8 cellular contexts compared by ENCODE assay signal in genomic region chr5:179803651-179804598, GRCh38. TPM values are rescaled to one million over a fixed set of nuclear protein-coding genes. Genes with fewer than 3 reads are reported as not detected.
A peak's percentile ranks its signal among the peaks of the same experiment; 100 is the strongest.
DNase-seq lines count a peak whose midpoint lies in the region; ATAC-seq, FAIRE-seq and TF ChIP-seq lines count a peak whose summit lies in the region.

No MANE protein-coding gene starts in this region.

- peak overlapping the region; percentile 12 to 89; a peak in 3 of 4 replicates for H3K9ac ChIP-seq in K562 (ENCODE audit: insufficient read depth in 1 of 2, low read depth in 2 of 2, low read length in 2 of 2)

- DNase-seq in GM20000 (ENCODE audit: low spot score) (peak; percentile 55), NOMO-1 treated with dmso at 0.1 percent for 144 hours (lab: John Stamatoyannopoulos, UW; ENCODE audit: unreplicated experiment) (peak; percentile 23), K562 (ENCODE audit: extremely low read depth in 1 of 4, low spot score in 3 of 4) (peak; percentile 44 to 64 (median 52)), pancreas (peak in 4 of 6 donors; percentile 10 to 58 (median 20)), AG20443 (ENCODE audit: low spot score) (no peak), coronary artery (ENCODE audit: low spot score) (no peak), NCI-H187 treated with DMSO at 0.1 percent for 48 hours (lab: John Stamatoyannopoulos, UW) (no peak)

- in situ Hi-C loops in K562 (cut with MboI), result no loop called here

- H2AFZ ChIP-seq in K562 (ENCODE audit: low read depth, low read length), result no peak overlapping the region

- FAIRE-seq in K562 (lab: Jason Lieb, UNC) (peak; percentile 87), pancreas (lab: Jason Lieb, UNC) (no peak)

- CTCF ChIA-PET in K562 (lab: Yijun Ruan, JAX; ENCODE audit: low intra/inter-chr PET ratio), result no interaction called here

- BruUV-seq in K562 (replicated peaks; lab: Mats Ljungman, UMichigan), result no TSS peak

- no peak for TF ChIP-seq CTCF in GM20000 (IDR thresholded peaks at IDR 0.05; ENCODE audit: extremely low read depth, missing control alignments)
- no peak for TF ChIP-seq CTCF in K562 (IDR thresholded peaks at IDR 0.05 in 2 of 3, conservative IDR thresholded peaks at IDR 0.05 in 1 of 3; ENCODE audit: insufficient read depth in 2 of 3, low read depth in 1 of 3, low read length in 3 of 3)
- TF ChIP-seq CTCF in pancreas (IDR thresholded peaks at IDR 0.05), result no peak
- no peak for TF ChIP-seq CTCF in coronary artery (IDR thresholded peaks at IDR 0.05)

- no peak for TF ChIP-seq POLR2A in K562 (conservative IDR thresholded peaks at IDR 0.05)

- H3K4me1 ChIP-seq in K562 (replicated peaks in 1 of 2; ENCODE audit: control insufficient read depth in 2 of 2, insufficient read depth in 2 of 2, low read length in 2 of 2) (peaks cover 23 to 75% of the 10 kb centered on the region in 2 experiments), pancreas (peaks cover 0 to 22% (median 0%) of the 10 kb centered on the region in 3 donors)

- peaks cover 54% of the 10 kb centered on the region; the same call in 2 of the 3 replicates for H3K36me3 ChIP-seq in K562 (ENCODE audit: control insufficient read depth, insufficient read depth, low read length)
- H3K36me3 ChIP-seq in pancreas, result peaks cover 0 to 12% (median 3%) of the 10 kb centered on the region in 3 donors

- intact Hi-C loops in K562 (cut with micrococcal nuclease), result loop anchor here (2.0 kb wide), 1 partner anchor 15 kb away; no protein-coding TSS in a partner anchor
- intact Hi-C loops in pancreas (cut with DNase I), result loop anchor here in 2 of 3 donors (5.0 to 10.0 kb wide), 2 partner anchors 98 to 111 kb away; no protein-coding TSS in a partner anchor

- no peaks in the 10 kb centered on the region for H3K27me3 ChIP-seq in K562 (ENCODE audit: control insufficient read depth in 2 of 2, insufficient read depth in 2 of 2, low read length in 2 of 2)
- no peaks in the 10 kb centered on the region for H3K27me3 ChIP-seq in pancreas

- H3K9me1 ChIP-seq in K562 (ENCODE audit: control insufficient read depth, insufficient read depth, low read length), result peaks cover 6% of the 10 kb centered on the region

- H3K4me2 ChIP-seq in K562 (ENCODE audit: insufficient read depth, low read length), result peak overlapping the region; percentile 83

- no peak for TF ChIP-seq EP300 in K562 (IDR thresholded peaks at IDR 0.05; ENCODE audit: low read length)

- peak overlapping the region; percentile 46; the same call in 2 of the 3 replicates for H3K27ac ChIP-seq in K562 (ENCODE audit: extremely low read depth, low read depth, low read length)
- peak overlapping the region in 3 of 4 donors; percentile 82 to 94 (median 93) for H3K27ac ChIP-seq in pancreas
- peak overlapping the region in 1 of 2 donors; percentile 1 for H3K27ac ChIP-seq in coronary artery

- WGBS in K562 (ENCODE audit: insufficient coverage, low coverage, missing lambda C conversion rate), result 59% methylated on average over 16 of the region's 20 CpGs
- WGBS in pancreas, 2 donors, result 63 to 75% methylated on average over 17 to 20 of the region's 20 CpGs

- H3K79me2 ChIP-seq in K562 (ENCODE audit: control insufficient read depth, insufficient read depth, low read length), result peaks cover 46% of the 10 kb centered on the region

- no peak for ATAC-seq in K562
- no peak for ATAC-seq in pancreas
- no peak for ATAC-seq in HG02571 (IDR thresholded peaks at IDR 0.05; ENCODE audit: unreplicated experiment)

- TF ChIP-seq RAD21 in K562 (CRISPR knock-in tag; conservative IDR thresholded peaks at IDR 0.05 in 1 of 2, IDR thresholded peaks at IDR 0.05 in 1 of 2), result no peak

- H3K4me3 ChIP-seq in K562 (0 out of 2 replicates have a peak overlapping the region, but pooled peaks have one; percentile 2), pancreas (no peak overlapping the region), coronary artery (no peak overlapping the region)

- POLR2A ChIA-PET in K562 (lab: Yijun Ruan, JAX), result interaction anchor here (0.5 to 1.6 kb wide), 2 partner anchors 9 to 542 kb away, joined by 4 to 5 read pairs; no protein-coding TSS in a partner anchor

- no peaks in the 10 kb centered on the region for H3K9me3 ChIP-seq in K562 (replicated peaks; ENCODE audit: control insufficient read depth, insufficient read depth, low read depth, low read length)
- H3K9me3 ChIP-seq in pancreas, result no peaks in the 10 kb centered on the region

- H4K20me1 ChIP-seq in K562 (replicated peaks; ENCODE audit: control insufficient read depth, insufficient read depth, low read length), result no peaks in the 10 kb centered on the region

RNA-seq across cellular contexts. Expression of gene MGAT4B, which starts 2.7 kb away (rescaled TPM):
- 133 and 442 TPM in 2 replicates for total RNA-seq in K562 (2011; cell fraction: chromatin; rRNA removed; ENCODE audit: low replicate concordance)
- total RNA-seq in K562 (2011; cell fraction: nucleolus; rRNA removed), result 330 and 396 TPM in 2 replicates
- 200 and 206 TPM in 2 replicates for total RNA-seq in K562 (2011; cell fraction: nucleoplasm; rRNA removed)
- 75.4 and 97.9 TPM in 2 replicates for total RNA-seq in K562 (2014; rRNA removed)
- total RNA-seq in K562 (2014; rRNA removed; fragmentation: Illumina TruSeq; extraction: Trizol), result 53.9 and 64.8 TPM in 2 replicates
- total RNA-seq in K562 (2015; rRNA removed; fragmentation: Illumina TruSeq; extraction: Trizol), result 62.2 and 64.4 TPM in 2 replicates
- total RNA-seq in K562 (2021), result 120 and 133 TPM in 2 replicates
- polyA plus RNA-seq in K562 (2011; rRNA removed), result 77.2 and 79.8 TPM in 2 replicates
- polyA plus RNA-seq in K562 (2011; cell fraction: cytosol; rRNA removed), result 88.2 and 150 TPM in 2 replicates
- 249 and 384 TPM in 2 replicates for polyA plus RNA-seq in K562 (2011; cell fraction: nucleus; rRNA removed)
- 107 and 152 TPM in 2 replicates for polyA plus RNA-seq in K562 (2012)
- polyA plus RNA-seq in K562 (2014; fragmentation: Illumina TruSeq; extraction: Trizol), result 80.2 and 90.3 TPM in 2 replicates
- polyA plus RNA-seq in K562 (2014; fragmentation: Nextera tagmentation; extraction: Ambion mirVana), result under 1 TPM; 0.34 to 0.37 TPM
- 75.9 and 88.5 TPM in 2 replicates for polyA plus RNA-seq in K562 (2014; rRNA removed)
- 44.9 and 70.3 TPM in 2 replicates for polyA minus RNA-seq in K562 (2011; rRNA and poly(A)+ RNA removed)
- 77.2 and 90.7 TPM in 2 replicates for polyA minus RNA-seq in K562 (2011; cell fraction: cytosol; rRNA and poly(A)+ RNA removed)
- 113 and 122 TPM in 2 replicates for polyA minus RNA-seq in K562 (2011; cell fraction: nucleus; rRNA and poly(A)+ RNA removed)
- 10 to 100 TPM; 33.7 to 97.5 (median 45.9) TPM for total RNA-seq in pancreas
- 10 to 100 TPM; 58.7 to 65.4 TPM for polyA plus RNA-seq in pancreas

RNA-seq across cellular contexts. Expression of gene LTC4S, which starts 10.1 kb away (rescaled TPM):
- 0.90 TPM in 1 of 2 replicates, not detected in the other for total RNA-seq in K562 (2011; cell fraction: chromatin; rRNA removed; ENCODE audit: low replicate concordance)
- 0.83 and 1.1 TPM in 2 replicates for total RNA-seq in K562 (2011; cell fraction: nucleolus; rRNA removed)
- not detected in 2 replicates for total RNA-seq in K562 (2011; cell fraction: nucleoplasm; rRNA removed)
- 0.77 TPM in 1 of 2 replicates, not detected in the other for total RNA-seq in K562 (2014; rRNA removed)
- not detected in 2 replicates for total RNA-seq in K562 (2014; rRNA removed; fragmentation: Illumina TruSeq; extraction: Trizol)
- total RNA-seq in K562 (2015; rRNA removed; fragmentation: Illumina TruSeq; extraction: Trizol), result not detected in 2 replicates
- 0.51 and 0.75 TPM in 2 replicates for total RNA-seq in K562 (2021)
- not detected in 2 replicates for polyA plus RNA-seq in K562 (2011; rRNA removed)
- not detected in 2 replicates for polyA plus RNA-seq in K562 (2011; cell fraction: cytosol; rRNA removed)
- polyA plus RNA-seq in K562 (2011; cell fraction: nucleus; rRNA removed), result 0.65 and 0.75 TPM in 2 replicates
- polyA plus RNA-seq in K562 (2012), result 0.47 TPM in 1 of 2 replicates, not detected in the other
- not detected in 2 replicates for polyA plus RNA-seq in K562 (2014; fragmentation: Illumina TruSeq; extraction: Trizol)
- polyA plus RNA-seq in K562 (2014; fragmentation: Nextera tagmentation; extraction: Ambion mirVana), result not detected
- 0.17 TPM in 1 of 2 replicates, not detected in the other for polyA plus RNA-seq in K562 (2014; rRNA removed)
- polyA minus RNA-seq in K562 (2011; rRNA and poly(A)+ RNA removed), result not detected in 2 replicates
- polyA minus RNA-seq in K562 (2011; cell fraction: cytosol; rRNA and poly(A)+ RNA removed), result not detected in 2 replicates
- not detected in 2 replicates for polyA minus RNA-seq in K562 (2011; cell fraction: nucleus; rRNA and poly(A)+ RNA removed)
- 1 to 10 TPM; 1.1 to 8.7 (median 4.5) TPM for total RNA-seq in pancreas
- 10 to 100 TPM in 1 of 2 donors, 1 to 10 TPM in 1; 4.2 to 10.9 TPM for polyA plus RNA-seq in pancreas

RNA-seq across cellular contexts. Expression of gene SQSTM1, which starts 16.8 kb away (rescaled TPM):
- 89.8 and 300 TPM in 2 replicates for total RNA-seq in K562 (2011; cell fraction: chromatin; rRNA removed; ENCODE audit: low replicate concordance)
- 389 and 414 TPM in 2 replicates for total RNA-seq in K562 (2011; cell fraction: nucleolus; rRNA removed)
- 172 and 183 TPM in 2 replicates for total RNA-seq in K562 (2011; cell fraction: nucleoplasm; rRNA removed)
- total RNA-seq in K562 (2014; rRNA removed) (148 and 236 TPM in 2 replicates), K562 (2014; rRNA removed; fragmentation: Illumina TruSeq; extraction: Trizol) (32.0 and 37.6 TPM in 2 replicates), K562 (2015; rRNA removed; fragmentation: Illumina TruSeq; extraction: Trizol) (107 and 109 TPM in 2 replicates), K562 (2021) (148 and 151 TPM in 2 replicates), pancreas (100 to 1,000 TPM; 159 to 261 (median 228) TPM)
- polyA plus RNA-seq in K562 (2011; rRNA removed) (44.8 and 45.2 TPM in 2 replicates), K562 (2014; fragmentation: Illumina TruSeq; extraction: Trizol) (75.0 and 79.8 TPM in 2 replicates), K562 (2014; fragmentation: Nextera tagmentation; extraction: Ambion mirVana) (1 to 10 TPM; 5.6 to 8.2 TPM), K562 (2014; rRNA removed) (64.0 and 70.7 TPM in 2 replicates), pancreas (100 to 1,000 TPM; 125 to 166 TPM)
- 47.2 and 77.9 TPM in 2 replicates for polyA plus RNA-seq in K562 (2011; cell fraction: cytosol; rRNA removed)
- polyA plus RNA-seq in K562 (2011; cell fraction: nucleus; rRNA removed), result 132 and 257 TPM in 2 replicates
- 159 and 567 TPM in 2 replicates for polyA plus RNA-seq in K562 (2012)
- polyA minus RNA-seq in K562 (2011; rRNA and poly(A)+ RNA removed), result 25.0 and 34.0 TPM in 2 replicates
- polyA minus RNA-seq in K562 (2011; cell fraction: cytosol; rRNA and poly(A)+ RNA removed), result 82.1 and 107 TPM in 2 replicates
- polyA minus RNA-seq in K562 (2011; cell fraction: nucleus; rRNA and poly(A)+ RNA removed), result 184 and 191 TPM in 2 replicates

RNA-seq across cellular contexts. Expression of gene MRNIP, which starts 54.7 kb away (rescaled TPM):
- total RNA-seq in K562 (2011; cell fraction: chromatin; rRNA removed; ENCODE audit: low replicate concordance), result 168 and 262 TPM in 2 replicates
- total RNA-seq in K562 (2011; cell fraction: nucleolus; rRNA removed), result 113 and 114 TPM in 2 replicates
- 118 and 124 TPM in 2 replicates for total RNA-seq in K562 (2011; cell fraction: nucleoplasm; rRNA removed)
- total RNA-seq in K562 (2014; rRNA removed) (16.8 and 22.7 TPM in 2 replicates), K562 (2014; rRNA removed; fragmentation: Illumina TruSeq; extraction: Trizol) (7.2 and 9.7 TPM in 2 replicates), K562 (2015; rRNA removed; fragmentation: Illumina TruSeq; extraction: Trizol) (10.4 and 12.2 TPM in 2 replicates), K562 (2021) (18.4 and 20.7 TPM in 2 replicates), pancreas (10 to 100 TPM in 5 of 6 donors, 1 to 10 TPM in 1; 8.6 to 19.1 (median 13.6) TPM)
- polyA plus RNA-seq in K562 (2011; rRNA removed) (25.6 and 35.4 TPM in 2 replicates), K562 (2014; fragmentation: Illumina TruSeq; extraction: Trizol) (18.0 and 18.5 TPM in 2 replicates), K562 (2014; fragmentation: Nextera tagmentation; extraction: Ambion mirVana) (1 to 10 TPM; 3.6 to 6.2 TPM), K562 (2014; rRNA removed) (39.0 and 42.7 TPM in 2 replicates), pancreas (10 to 100 TPM; 49.2 to 53.1 TPM)
- polyA plus RNA-seq in K562 (2011; cell fraction: cytosol; rRNA removed), result 18.4 and 20.1 TPM in 2 replicates
- polyA plus RNA-seq in K562 (2011; cell fraction: nucleus; rRNA removed), result 148 and 191 TPM in 2 replicates
- polyA plus RNA-seq in K562 (2012), result 18.9 and 21.4 TPM in 2 replicates
- 8.8 and 10.6 TPM in 2 replicates for polyA minus RNA-seq in K562 (2011; rRNA and poly(A)+ RNA removed)
- 5.3 and 8.0 TPM in 2 replicates for polyA minus RNA-seq in K562 (2011; cell fraction: cytosol; rRNA and poly(A)+ RNA removed)
- polyA minus RNA-seq in K562 (2011; cell fraction: nucleus; rRNA and poly(A)+ RNA removed), result 21.1 and 26.9 TPM in 2 replicates

Comparison
In these comparisons a context has a peak if more than half of its experiments do, and no peak if none do; other contexts are left out.
1. DNase-seq: peak in GM20000 (single experiment), NOMO-1 treated with dmso at 0.1 percent for 144 hours (single experiment), K562 (4 of 4) and pancreas (4 of 6); none in AG20443 (single experiment), coronary artery (single experiment) and NCI-H187 treated with DMSO at 0.1 percent for 48 hours (single experiment).